2 cellular contexts compared by ENCODE assay signal in genomic region chr1:87863317-87863716, GRCh38.
TF ChIP-seq lines count a peak whose summit lies in the region.

No MANE protein-coding gene starts in this region.

TF ChIP-seq in HEK293, 187 proteins besides CTCF, POLR2A, EP300 and RAD21 (continued from another document):
- no peak for TF ChIP-seq ZNF148 (tag by site-specific recombination; IDR thresholded peaks at IDR 0.05; ENCODE audit: borderline replicate concordance)

TF ChIP-seq in WTC11, 78 proteins besides CTCF, POLR2A, EP300 and RAD21 (continued from another document):
- TF ChIP-seq AFF4 (CRISPR knock-in tag; IDR thresholded peaks at IDR 0.05; ENCODE audit: borderline replicate concordance) (no peak), MXD4 (CRISPR knock-in tag; IDR thresholded peaks at IDR 0.05; ENCODE audit: borderline replicate concordance) (no peak), ATF2 (CRISPR knock-in tag; IDR thresholded peaks at IDR 0.05; ENCODE audit: borderline replicate concordance, low read depth) (no peak), ZBTB21 (CRISPR knock-in tag; IDR thresholded peaks at IDR 0.05; ENCODE audit: borderline replicate concordance) (no peak), HMGXB4 (CRISPR knock-in tag; IDR thresholded peaks at IDR 0.05) (no peak), FOXJ3 (CRISPR knock-in tag; IDR thresholded peaks at IDR 0.05; ENCODE audit: borderline replicate concordance) (no peak), ARID4B (CRISPR knock-in tag; IDR thresholded peaks at IDR 0.05; ENCODE audit: borderline replicate concordance) (no peak), TCF7 (CRISPR knock-in tag; IDR thresholded peaks at IDR 0.05; ENCODE audit: low read depth) (no peak), E2F5 (CRISPR knock-in tag; IDR thresholded peaks at IDR 0.05) (no peak), ZNF532 (CRISPR knock-in tag; IDR thresholded peaks at IDR 0.05; ENCODE audit: borderline replicate concordance) (no peak), EMX1 (CRISPR knock-in tag; IDR thresholded peaks at IDR 0.05) (no peak), ZNF263 (CRISPR knock-in tag; IDR thresholded peaks at IDR 0.05; ENCODE audit: low read depth) (no peak), ATF6 (CRISPR knock-in tag; IDR thresholded peaks at IDR 0.05) (no peak), FOXP1 (CRISPR knock-in tag; IDR thresholded peaks at IDR 0.05; ENCODE audit: borderline replicate concordance) (no peak), MAX (CRISPR knock-in tag; IDR thresholded peaks at IDR 0.05) (no peak)
